ENCODE assay signal across 13 cellular contexts in genomic region chr9:129639756-129640085, GRCh38. TPM values are rescaled to one million over a fixed set of nuclear protein-coding genes. Genes with fewer than 3 reads are reported as not detected.
DNase-seq lines count a peak whose midpoint lies in the region; ATAC-seq, FAIRE-seq and TF ChIP-seq lines count a peak whose summit lies in the region.
"Had no signal": no experiment of that assay in that cellular context is flagged by ENCODE, and none has a peak within 500 bp of the region (broad histone marks: within the 10 kb centered on the region; RNA-seq: fewer than 3 reads in every experiment).

No MANE protein-coding gene starts in this region.

- no peak overlapping the region for H2AFZ ChIP-seq in IMR-90 (replicated peaks; ENCODE audit: low read length, poor library complexity)

- 0 out of 2 replicates have a peak overlapping the region, but pooled peaks have one; percentile 6 for H3K56ac ChIP-seq in IMR-90 (ENCODE audit: extremely low read depth, insufficient read depth, low read length)

- H3K9me3 Mint-ChIP-seq in MCF 10A (ENCODE audit: unreplicated experiment) = no peaks in the 10 kb centered on the region
- H3K9me3 Mint-ChIP-seq in naive thymus-derived CD8-positive, alpha-beta T cell = no peaks in the 10 kb centered on the region

- peaks cover 8% of the 10 kb centered on the region for H3K4me1 Mint-ChIP-seq in MCF 10A (ENCODE audit: insufficient read depth, unreplicated experiment)
- H3K4me1 Mint-ChIP-seq in naive thymus-derived CD8-positive, alpha-beta T cell = peaks cover 12 to 22% (median 21%) of the 10 kb centered on the region in 4 donors

- CTCF ChIA-PET in IMR-90 (lab: Yijun Ruan, JAX) = interaction anchor here (1.0 to 1.3 kb wide), 3 partner anchors 14 to 508 kb away, joined by 4 to 5 read pairs (median 4); partner anchors contain the start of gene NTMT1
- CTCF ChIA-PET in MCF 10A (lab: Yijun Ruan, JAX) = interaction anchor here (0.7 to 6.0 kb wide), 13 partner anchors 10 to 1318 kb away, joined by 3 to 45 read pairs (median 3); no protein-coding TSS in a partner anchor

- H3K4me3 ChIP-seq in BE2C (ENCODE audit: low read depth, low read length) (peak overlapping the region; percentile 97), IMR-90 (ENCODE audit: insufficient read depth, low read depth, low read length) (no peak overlapping the region)

- H2BK120ac ChIP-seq in IMR-90 (ENCODE audit: low read depth, low read length) = no peak overlapping the region

- H3K27ac Mint-ChIP-seq in MCF 10A (ENCODE audit: low read depth, unreplicated experiment) = no peak overlapping the region
- H3K27ac Mint-ChIP-seq in naive thymus-derived CD8-positive, alpha-beta T cell = peak overlapping the region in 5 of 10 donors; percentile 28 to 72 (median 62)

- H2AK5ac ChIP-seq in IMR-90 (ENCODE audit: low read depth, low read length) = no peak overlapping the region

- no peak overlapping the region for H2BK5ac ChIP-seq in IMR-90 (ENCODE audit: low read depth, low read length, poor library complexity, severe bottlenecking)

- peaks cover 24% of the 10 kb centered on the region for H3K36me3 Mint-ChIP-seq in MCF 10A (ENCODE audit: insufficient read depth, unreplicated experiment)
- H3K36me3 Mint-ChIP-seq in naive thymus-derived CD8-positive, alpha-beta T cell = peaks cover 0 to 28% (median 5%) of the 10 kb centered on the region in 3 donors

- H3K4me2 ChIP-seq in IMR-90 (ENCODE audit: low read depth, low read length) = no peak overlapping the region

- H4K20me1 ChIP-seq in IMR-90 (ENCODE audit: insufficient read depth, low read length) = peaks cover 63% of the 10 kb centered on the region

- H3K27me3 ChIP-seq in BE2C = no peaks in the 10 kb centered on the region
- no peaks in the 10 kb centered on the region for H3K27me3 ChIP-seq in IMR-90 (ENCODE audit: control insufficient read depth, insufficient read depth, low read length)
- H3K27me3 ChIP-seq: brain microvascular endothelial cell, SJCRH30 had no signal

- H3K4me1 ChIP-seq in BE2C (peaks cover 10% of the 10 kb centered on the region), IMR-90 (ENCODE audit: control insufficient read depth, insufficient read depth, low read length) (peaks cover 15% of the 10 kb centered on the region)

- no peak for ATAC-seq in IMR-90 (ENCODE audit: low read depth)
- no peak for ATAC-seq in naive thymus-derived CD8-positive, alpha-beta T cell
- ATAC-seq in GM19395 (IDR thresholded peaks at IDR 0.05; ENCODE audit: unreplicated experiment) = no peak

- TF ChIP-seq CTCF in BE2C (IDR thresholded peaks at IDR 0.05; ENCODE audit: low read depth, low read length) (no peak), IMR-90 (conservative IDR thresholded peaks at IDR 0.05; ENCODE audit: low read depth, low read length) (no peak), MCF 10A (IDR thresholded peaks at IDR 0.05; ENCODE audit: unreplicated experiment) (no peak)

- H3K27ac ChIP-seq in IMR-90 (ENCODE audit: insufficient read depth, low read length) = 0 out of 2 replicates have a peak overlapping the region, but pooled peaks have one; percentile 4
- H3K27ac ChIP-seq: brain microvascular endothelial cell, SJCRH30 had no signal

- H3K36me3 ChIP-seq in BE2C = peaks cover 42% of the 10 kb centered on the region
- H3K36me3 ChIP-seq in IMR-90 (ENCODE audit: control insufficient read depth, insufficient read depth, low read length) = peaks cover 42% of the 10 kb centered on the region

- TF ChIP-seq RAD21 in IMR-90 (IDR thresholded peaks at IDR 0.05; ENCODE audit: low read length) = no peak

- intact Hi-C loops in IMR-90 (cut with micrococcal nuclease) (no loop called here), MCF 10A (cut with micrococcal nuclease) (no loop called here)

- POLR2A ChIA-PET in IMR-90 (lab: Charles Lee; ENCODE audit: unreplicated experiment) (no interaction called here), MCF 10A (lab: Yijun Ruan, JAX) (interaction anchor here (0.5 to 6.5 kb wide), 7 partner anchors 11 to 738 kb away, joined by 3 to 55 read pairs (median 4); partner anchors contain the start of gene NTMT1)
- POLR2A ChIA-PET in naive thymus-derived CD8-positive, alpha-beta T cell (lab: Charles Lee) = interaction anchor here (1.6 to 7.1 kb wide), 2 partner anchors 12 to 164 kb away, joined by 5 to 51 read pairs; partner anchors contain the start of genes NTMT1 and TOR1B

- no TSS peak for BruUV-seq in IMR-90 (replicated peaks; lab: Mats Ljungman, UMichigan)
- BruUV-seq in MCF 10A (replicated peaks; lab: Mats Ljungman, UMichigan) = no TSS peak

- no peak overlapping the region for H2BK20ac ChIP-seq in IMR-90 (ENCODE audit: low read depth, low read length)

- 92% methylated on average over 5 of the region's 12 CpGs; no CpG with 5 or more reads in 1 of the 2 experiments for WGBS in IMR-90 (ENCODE audit: extremely low coverage in 2 of 2, insufficient read length in 1 of 2), 2 experiments

- dilution Hi-C loops in IMR-90 (cut with HindIII; ENCODE audit: low sequenced_read_pairs, unreplicated experiment) = no loop called here

- no peak overlapping the region for H3K4ac ChIP-seq in IMR-90 (ENCODE audit: low read depth, low read length)

- H4K91ac ChIP-seq in IMR-90 (ENCODE audit: insufficient read depth, low read depth, low read length) = no peak overlapping the region

- no peak overlapping the region for H4K5ac ChIP-seq in IMR-90 (ENCODE audit: low read depth, low read length)

- FAIRE-seq in RCC 7860 (lab: Jason Lieb, UNC) = no peak
- FAIRE-seq: islet of Langerhans had no signal

- no peaks in the 10 kb centered on the region for H3K27me3 Mint-ChIP-seq in MCF 10A (ENCODE audit: insufficient read depth, unreplicated experiment)
- no peaks in the 10 kb centered on the region for H3K27me3 Mint-ChIP-seq in naive thymus-derived CD8-positive, alpha-beta T cell

- no peak overlapping the region for H4K8ac ChIP-seq in IMR-90 (ENCODE audit: low read depth in 2 of 2, low read length in 2 of 2)

- no peak overlapping the region for H2AK9ac ChIP-seq in IMR-90 (replicated peaks; ENCODE audit: low read depth, low read length, poor library complexity)

- TF ChIP-seq POLR2A in IMR-90 (IDR thresholded peaks at IDR 0.05; ENCODE audit: low read depth, low read length) = no peak

- in situ Hi-C loops in IMR-90 (cut with MboI; ENCODE audit: low sequenced_read_pairs) = no loop called here

- no peaks in the 10 kb centered on the region for H3K9me1 ChIP-seq in IMR-90 (ENCODE audit: insufficient read depth, low read length)

- H3K9me3 ChIP-seq in BE2C (no peaks in the 10 kb centered on the region), IMR-90 (ENCODE audit: control insufficient read depth, insufficient read depth, low read length) (no peaks in the 10 kb centered on the region)
- H3K9me3 ChIP-seq: SJCRH30 had no signal

- no peak overlapping the region for H3K23ac ChIP-seq in IMR-90 (ENCODE audit: low read depth, low read length)

- no peak overlapping the region for H3K14ac ChIP-seq in IMR-90 (replicated peaks; ENCODE audit: low read depth, low read length)

- no peak for DNase-seq in BE2C
- no peak for DNase-seq in IMR-90
- DNase-seq in MCF 10A (ENCODE audit: unreplicated experiment) = no peak
- no peak for DNase-seq in naive thymus-derived CD8-positive, alpha-beta T cell
- no peak for DNase-seq in RCC 7860 (ENCODE audit: low spot score)
- DNase-seq in hippocampal formation (lab: John Stamatoyannopoulos, UW) = no peak
- DNase-seq in amniotic stem cell (lab: John Stamatoyannopoulos, UW) = no peak
- DNase-seq: brain microvascular endothelial cell had no signal

- H3K79me1 ChIP-seq in IMR-90 (ENCODE audit: low read depth in 1 of 2, low read length in 2 of 2) = peaks cover 7 to 67% of the 10 kb centered on the region in 2 experiments

- H3K4me3 Mint-ChIP-seq in MCF 10A (ENCODE audit: unreplicated experiment) = peak overlapping the region; percentile 87
- H3K4me3 Mint-ChIP-seq in naive thymus-derived CD8-positive, alpha-beta T cell = peak overlapping the region; percentile 43 to 89 (median 82)

- H3K18ac ChIP-seq in IMR-90 (ENCODE audit: low read depth, low read length) = no peak overlapping the region

- H3K9ac ChIP-seq in IMR-90 (ENCODE audit: low read depth, low read length) = no peak overlapping the region

- no peak overlapping the region for H2BK15ac ChIP-seq in IMR-90 (ENCODE audit: low read depth, low read length)

TF ChIP-seq in IMR-90, 13 proteins besides CTCF, POLR2A, EP300 and RAD21 (continues in another document):
- no peak for TF ChIP-seq CEBPB (IDR thresholded peaks at IDR 0.05; ENCODE audit: low read depth, low read length)

RNA-seq across cellular contexts. Expression of gene ASB6, which starts 2.2 kb away (rescaled TPM):
- polyA plus RNA-seq in BE2C (2012; ENCODE audit: insufficient read depth, insufficient read length, low read depth) = 87.7 TPM
- 9.4 and 9.7 TPM in 2 replicates for total RNA-seq in IMR-90 (2012; rRNA removed)
- polyA plus RNA-seq in IMR-90 (2012; rRNA removed) = 28.9 and 31.4 TPM in 2 replicates
- 22.2 and 27.8 TPM in 2 replicates for polyA plus RNA-seq in IMR-90 (2012; cell fraction: cytosol; rRNA removed)
- polyA plus RNA-seq in IMR-90 (2012; cell fraction: nucleus; rRNA removed; ENCODE audit: low replicate concordance) = 42.0 and 79.1 TPM in 2 replicates
- 14.4 TPM in 2 replicates for total RNA-seq in MCF 10A (2022)
- total RNA-seq in naive thymus-derived CD8-positive, alpha-beta T cell = 10 to 100 TPM; 33.7 to 35.7 TPM
- polyA plus RNA-seq in naive thymus-derived CD8-positive, alpha-beta T cell = 10 to 100 TPM; 14.8 to 29.1 (median 19.8) TPM

RNA-seq across cellular contexts. Expression of gene NTMT1, which starts 13.8 kb away (rescaled TPM):
- polyA plus RNA-seq in BE2C (2012; ENCODE audit: insufficient read depth, insufficient read length, low read depth) = 227 TPM
- 67.8 and 68.1 TPM in 2 replicates for total RNA-seq in IMR-90 (2012; rRNA removed)
- polyA plus RNA-seq in IMR-90 (2012; rRNA removed) = 88.1 and 108 TPM in 2 replicates
- polyA plus RNA-seq in IMR-90 (2012; cell fraction: cytosol; rRNA removed) = 57.5 and 92.6 TPM in 2 replicates
- 56.2 and 66.4 TPM in 2 replicates for polyA plus RNA-seq in IMR-90 (2012; cell fraction: nucleus; rRNA removed; ENCODE audit: low replicate concordance)
- total RNA-seq in MCF 10A (2022) = 32.9 and 49.2 TPM in 2 replicates
- total RNA-seq in naive thymus-derived CD8-positive, alpha-beta T cell = 10 to 100 TPM; 34.5 to 35.1 TPM
- polyA plus RNA-seq in naive thymus-derived CD8-positive, alpha-beta T cell = 10 to 100 TPM; 40.8 to 57.8 (median 45.2) TPM

RNA-seq across cellular contexts. Expression of gene C9orf50, which starts 18.8 kb away (rescaled TPM):
- polyA plus RNA-seq in BE2C (2012; ENCODE audit: insufficient read depth, insufficient read length, low read depth) = not detected
- total RNA-seq in IMR-90 (2012; rRNA removed) (not detected in 2 replicates), MCF 10A (2022) (0.20 TPM in 1 of 2 replicates, not detected in the other)
- 0.09 and 0.20 TPM in 2 replicates for polyA plus RNA-seq in IMR-90 (2012; rRNA removed)
- 0.06 and 0.19 TPM in 2 replicates for polyA plus RNA-seq in IMR-90 (2012; cell fraction: cytosol; rRNA removed)
- polyA plus RNA-seq in IMR-90 (2012; cell fraction: nucleus; rRNA removed; ENCODE audit: low replicate concordance) = 0.42 and 0.54 TPM in 2 replicates
- total RNA-seq in naive thymus-derived CD8-positive, alpha-beta T cell = not detected
- polyA plus RNA-seq in naive thymus-derived CD8-positive, alpha-beta T cell = not detected
- total RNA-seq: pulmonary artery endothelial cell, SJCRH30, ureter had no signal

RNA-seq across cellular contexts. Expression of gene PRRX2, which starts 25.7 kb away (rescaled TPM):
- not detected for polyA plus RNA-seq in BE2C (2012; ENCODE audit: insufficient read depth, insufficient read length, low read depth)
- total RNA-seq in IMR-90 (2012; rRNA removed) (12.7 and 13.1 TPM in 2 replicates), MCF 10A (2022) (not detected in 2 replicates)
- polyA plus RNA-seq in IMR-90 (2012; rRNA removed) = 35.5 and 45.9 TPM in 2 replicates
- 19.5 and 46.6 TPM in 2 replicates for polyA plus RNA-seq in IMR-90 (2012; cell fraction: cytosol; rRNA removed)
- polyA plus RNA-seq in IMR-90 (2012; cell fraction: nucleus; rRNA removed; ENCODE audit: low replicate concordance) = 10.2 and 29.0 TPM in 2 replicates
- not detected for total RNA-seq in naive thymus-derived CD8-positive, alpha-beta T cell
- polyA plus RNA-seq in naive thymus-derived CD8-positive, alpha-beta T cell = not detected
- total RNA-seq: pulmonary artery endothelial cell had no signal
